Comparison of ENCODE assay signal across 1 cellular context in the genomic region with DNA sequence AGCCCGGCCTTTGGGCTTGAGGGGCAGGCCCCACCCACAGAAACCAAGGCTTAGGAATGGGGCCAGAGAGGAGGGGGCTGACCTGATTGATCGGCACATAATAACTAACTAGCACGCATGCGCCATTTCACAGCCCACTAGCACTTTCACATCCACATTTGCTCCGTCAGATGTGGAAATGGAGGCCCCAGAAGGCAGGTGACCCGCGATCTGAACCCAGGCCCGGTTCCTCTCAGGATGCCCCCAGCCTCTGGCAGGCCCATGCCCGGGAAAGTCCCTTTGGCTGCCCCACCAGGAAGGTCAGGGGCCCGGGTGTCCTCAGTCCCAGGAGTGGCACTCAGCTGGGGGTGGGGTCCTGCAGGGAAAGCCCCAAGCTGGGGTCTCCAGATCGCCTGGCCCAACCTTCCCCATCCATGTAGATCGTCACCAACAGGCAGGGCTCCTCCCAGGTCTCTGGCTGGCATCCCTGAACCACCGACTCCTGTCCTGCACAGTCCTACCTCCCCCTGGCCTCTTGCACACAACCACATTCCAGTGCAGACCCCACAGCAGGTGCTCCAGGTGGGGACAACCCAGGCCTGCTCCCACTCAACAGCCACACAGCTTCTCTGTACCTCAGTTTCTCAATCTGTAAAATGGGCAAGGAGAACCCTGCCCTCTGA.
TF ChIP-seq lines count a peak whose summit lies in the region.

No MANE protein-coding gene starts in this region.

TF ChIP-seq in GM12878, 131 proteins besides CTCF, POLR2A, EP300 and RAD21 (continued from another document and continues in another):
- TF ChIP-seq, protein P1, sequence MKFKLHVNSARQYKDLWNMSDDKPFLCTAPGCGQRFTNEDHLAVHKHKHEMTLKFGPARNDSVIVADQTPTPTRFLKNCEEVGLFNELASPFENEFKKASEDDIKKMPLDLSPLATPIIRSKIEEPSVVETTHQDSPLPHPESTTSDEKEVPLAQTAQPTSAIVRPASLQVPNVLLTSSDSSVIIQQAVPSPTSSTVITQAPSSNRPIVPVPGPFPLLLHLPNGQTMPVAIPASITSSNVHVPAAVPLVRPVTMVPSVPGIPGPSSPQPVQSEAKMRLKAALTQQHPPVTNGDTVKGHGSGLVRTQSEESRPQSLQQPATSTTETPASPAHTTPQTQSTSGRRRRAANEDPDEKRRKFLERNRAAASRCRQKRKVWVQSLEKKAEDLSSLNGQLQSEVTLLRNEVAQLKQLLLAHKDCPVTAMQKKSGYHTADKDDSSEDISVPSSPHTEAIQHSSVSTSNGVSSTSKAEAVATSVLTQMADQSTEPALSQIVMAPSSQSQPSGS (IDR thresholded peaks at IDR 0.05; ENCODE audit: low read length) = no peak
- TF ChIP-seq HDAC2 (IDR thresholded peaks at IDR 0.05) (no peak), BRCA1 (IDR thresholded peaks at IDR 0.05; ENCODE audit: low read depth, low read length) (no peak), EZH2 (IDR thresholded peaks at IDR 0.05; ENCODE audit: borderline replicate concordance, control insufficient read depth, low read depth, low read length) (no peak), NRF1 (conservative IDR thresholded peaks at IDR 0.05; ENCODE audit: low read depth, low read length) (no peak), TCF12 (IDR thresholded peaks at IDR 0.05; ENCODE audit: low read depth, low read length) (peak; percentile 91), SUZ12 (IDR thresholded peaks at IDR 0.05; ENCODE audit: unreplicated experiment) (no peak), CBFB (IDR thresholded peaks at IDR 0.05; ENCODE audit: low read depth) (peak; percentile 60; the same call in 1 of the 2 replicates), E2F4 (IDR thresholded peaks at IDR 0.05; ENCODE audit: low read depth, low read length) (no peak), EED (IDR thresholded peaks at IDR 0.05; ENCODE audit: low read depth) (peak; percentile 91), POLR2AphosphoS5 (IDR thresholded peaks at IDR 0.05; ENCODE audit: low read length) (no peak), RBBP5 (conservative IDR thresholded peaks at IDR 0.05) (no peak), MTA2 (IDR thresholded peaks at IDR 0.05; ENCODE audit: low read depth) (peak; percentile 82), YBX1 (IDR thresholded peaks at IDR 0.05) (no peak), SIN3A (IDR thresholded peaks at IDR 0.05; ENCODE audit: low read depth, low read length) (no peak), RFX5 (IDR thresholded peaks at IDR 0.05; ENCODE audit: low read depth, low read length) (no peak), WRNIP1 (IDR thresholded peaks at IDR 0.05; ENCODE audit: borderline replicate concordance, low read depth, low read length) (no peak), ASH2L (IDR thresholded peaks at IDR 0.05; ENCODE audit: borderline replicate concordance, low read depth) (no peak), NFIC (IDR thresholded peaks at IDR 0.05; ENCODE audit: low read depth, low read length) (0 out of 2 replicates have a peak, but pooled peaks have one; percentile 58), HCFC1 (IDR thresholded peaks at IDR 0.05; ENCODE audit: low read length) (peak; percentile 21; the same call in 1 of the 2 replicates), SMAD5 (IDR thresholded peaks at IDR 0.05; ENCODE audit: low read depth) (no peak), RUNX3 (IDR thresholded peaks at IDR 0.05; ENCODE audit: low read length) (peak; percentile 78), SMC3 (IDR thresholded peaks at IDR 0.05; ENCODE audit: borderline replicate concordance, low read length) (no peak), MYC (IDR thresholded peaks at IDR 0.05; ENCODE audit: insufficient read depth, insufficient read length, insufficient replicate concordance, low read length, severe bottlenecking) (no peak), ZNF207 (IDR thresholded peaks at IDR 0.05; ENCODE audit: borderline replicate concordance) (no peak), KAT2A (conservative IDR thresholded peaks at IDR 0.05; ENCODE audit: control insufficient read depth, low read depth, low read length) (no peak), ZNF622 (IDR thresholded peaks at IDR 0.05) (no peak), MEF2A (IDR thresholded peaks at IDR 0.05; ENCODE audit: insufficient read depth, low read depth, low read length) (no peak), YY1 (IDR thresholded peaks at IDR 0.05; ENCODE audit: low read depth, low read length) (peak; percentile 90), IKZF1 (conservative IDR thresholded peaks at IDR 0.05) (peak; percentile 98), BCLAF1 (IDR thresholded peaks at IDR 0.05) (no peak), SUPT20H (IDR thresholded peaks at IDR 0.05; ENCODE audit: borderline replicate concordance, control insufficient read depth, low read depth, low read length) (no peak), RB1 (IDR thresholded peaks at IDR 0.05; ENCODE audit: borderline replicate concordance) (no peak), HDAC6 (IDR thresholded peaks at IDR 0.05; ENCODE audit: unreplicated experiment) (no peak), HDGF (IDR thresholded peaks at IDR 0.05) (no peak; the same call in 1 of the 2 replicates), SP1 (IDR thresholded peaks at IDR 0.05; ENCODE audit: low read depth, low read length) (peak; percentile 70), STAT1 (conservative IDR thresholded peaks at IDR 0.05) (0 out of 2 replicates have a peak, but pooled peaks have one; percentile 27), CHD4 (IDR thresholded peaks at IDR 0.05) (no peak), IKZF2 (IDR thresholded peaks at IDR 0.05) (peak; percentile 90 to 94), PBX3 (IDR thresholded peaks at IDR 0.05; ENCODE audit: insufficient replicate concordance, low read depth, low read length) (peak; percentile 79), SMAD1 (IDR thresholded peaks at IDR 0.05; ENCODE audit: low read depth, partially characterized antibody) (no peak), PAX8 (IDR thresholded peaks at IDR 0.05) (no peak)
- TF ChIP-seq, protein P2, sequence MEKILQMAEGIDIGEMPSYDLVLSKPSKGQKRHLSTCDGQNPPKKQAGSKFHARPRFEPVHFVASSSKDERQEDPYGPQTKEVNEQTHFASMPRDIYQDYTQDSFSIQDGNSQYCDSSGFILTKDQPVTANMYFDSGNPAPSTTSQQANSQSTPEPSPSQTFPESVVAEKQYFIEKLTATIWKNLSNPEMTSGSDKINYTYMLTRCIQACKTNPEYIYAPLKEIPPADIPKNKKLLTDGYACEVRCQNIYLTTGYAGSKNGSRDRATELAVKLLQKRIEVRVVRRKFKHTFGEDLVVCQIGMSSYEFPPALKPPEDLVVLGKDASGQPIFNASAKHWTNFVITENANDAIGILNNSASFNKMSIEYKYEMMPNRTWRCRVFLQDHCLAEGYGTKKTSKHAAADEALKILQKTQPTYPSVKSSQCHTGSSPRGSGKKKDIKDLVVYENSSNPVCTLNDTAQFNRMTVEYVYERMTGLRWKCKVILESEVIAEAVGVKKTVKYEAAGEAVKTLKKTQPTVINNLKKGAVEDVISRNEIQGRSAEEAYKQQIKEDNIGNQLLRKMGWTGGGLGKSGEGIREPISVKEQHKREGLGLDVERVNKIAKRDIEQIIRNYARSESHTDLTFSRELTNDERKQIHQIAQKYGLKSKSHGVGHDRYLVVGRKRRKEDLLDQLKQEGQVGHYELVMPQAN (conservative IDR thresholded peaks at IDR 0.05) = peak; percentile 36; the same call in 1 of the 2 replicates
- TF ChIP-seq, protein P3, sequence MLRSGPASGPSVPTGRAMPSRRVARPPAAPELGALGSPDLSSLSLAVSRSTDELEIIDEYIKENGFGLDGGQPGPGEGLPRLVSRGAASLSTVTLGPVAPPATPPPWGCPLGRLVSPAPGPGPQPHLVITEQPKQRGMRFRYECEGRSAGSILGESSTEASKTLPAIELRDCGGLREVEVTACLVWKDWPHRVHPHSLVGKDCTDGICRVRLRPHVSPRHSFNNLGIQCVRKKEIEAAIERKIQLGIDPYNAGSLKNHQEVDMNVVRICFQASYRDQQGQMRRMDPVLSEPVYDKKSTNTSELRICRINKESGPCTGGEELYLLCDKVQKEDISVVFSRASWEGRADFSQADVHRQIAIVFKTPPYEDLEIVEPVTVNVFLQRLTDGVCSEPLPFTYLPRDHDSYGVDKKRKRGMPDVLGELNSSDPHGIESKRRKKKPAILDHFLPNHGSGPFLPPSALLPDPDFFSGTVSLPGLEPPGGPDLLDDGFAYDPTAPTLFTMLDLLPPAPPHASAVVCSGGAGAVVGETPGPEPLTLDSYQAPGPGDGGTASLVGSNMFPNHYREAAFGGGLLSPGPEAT (IDR thresholded peaks at IDR 0.05; ENCODE audit: low read depth) = peak; percentile 95
- TF ChIP-seq, protein P4, sequence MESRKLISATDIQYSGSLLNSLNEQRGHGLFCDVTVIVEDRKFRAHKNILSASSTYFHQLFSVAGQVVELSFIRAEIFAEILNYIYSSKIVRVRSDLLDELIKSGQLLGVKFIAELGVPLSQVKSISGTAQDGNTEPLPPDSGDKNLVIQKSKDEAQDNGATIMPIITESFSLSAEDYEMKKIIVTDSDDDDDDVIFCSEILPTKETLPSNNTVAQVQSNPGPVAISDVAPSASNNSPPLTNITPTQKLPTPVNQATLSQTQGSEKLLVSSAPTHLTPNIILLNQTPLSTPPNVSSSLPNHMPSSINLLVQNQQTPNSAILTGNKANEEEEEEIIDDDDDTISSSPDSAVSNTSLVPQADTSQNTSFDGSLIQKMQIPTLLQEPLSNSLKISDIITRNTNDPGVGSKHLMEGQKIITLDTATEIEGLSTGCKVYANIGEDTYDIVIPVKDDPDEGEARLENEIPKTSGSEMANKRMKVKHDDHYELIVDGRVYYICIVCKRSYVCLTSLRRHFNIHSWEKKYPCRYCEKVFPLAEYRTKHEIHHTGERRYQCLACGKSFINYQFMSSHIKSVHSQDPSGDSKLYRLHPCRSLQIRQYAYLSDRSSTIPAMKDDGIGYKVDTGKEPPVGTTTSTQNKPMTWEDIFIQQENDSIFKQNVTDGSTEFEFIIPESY (IDR thresholded peaks at IDR 0.05) = no peak
- TF ChIP-seq, protein P5, sequence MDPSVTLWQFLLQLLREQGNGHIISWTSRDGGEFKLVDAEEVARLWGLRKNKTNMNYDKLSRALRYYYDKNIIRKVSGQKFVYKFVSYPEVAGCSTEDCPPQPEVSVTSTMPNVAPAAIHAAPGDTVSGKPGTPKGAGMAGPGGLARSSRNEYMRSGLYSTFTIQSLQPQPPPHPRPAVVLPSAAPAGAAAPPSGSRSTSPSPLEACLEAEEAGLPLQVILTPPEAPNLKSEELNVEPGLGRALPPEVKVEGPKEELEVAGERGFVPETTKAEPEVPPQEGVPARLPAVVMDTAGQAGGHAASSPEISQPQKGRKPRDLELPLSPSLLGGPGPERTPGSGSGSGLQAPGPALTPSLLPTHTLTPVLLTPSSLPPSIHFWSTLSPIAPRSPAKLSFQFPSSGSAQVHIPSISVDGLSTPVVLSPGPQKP (IDR thresholded peaks at IDR 0.05; ENCODE audit: low read depth, low read length) = no peak
- TF ChIP-seq, protein P6, sequence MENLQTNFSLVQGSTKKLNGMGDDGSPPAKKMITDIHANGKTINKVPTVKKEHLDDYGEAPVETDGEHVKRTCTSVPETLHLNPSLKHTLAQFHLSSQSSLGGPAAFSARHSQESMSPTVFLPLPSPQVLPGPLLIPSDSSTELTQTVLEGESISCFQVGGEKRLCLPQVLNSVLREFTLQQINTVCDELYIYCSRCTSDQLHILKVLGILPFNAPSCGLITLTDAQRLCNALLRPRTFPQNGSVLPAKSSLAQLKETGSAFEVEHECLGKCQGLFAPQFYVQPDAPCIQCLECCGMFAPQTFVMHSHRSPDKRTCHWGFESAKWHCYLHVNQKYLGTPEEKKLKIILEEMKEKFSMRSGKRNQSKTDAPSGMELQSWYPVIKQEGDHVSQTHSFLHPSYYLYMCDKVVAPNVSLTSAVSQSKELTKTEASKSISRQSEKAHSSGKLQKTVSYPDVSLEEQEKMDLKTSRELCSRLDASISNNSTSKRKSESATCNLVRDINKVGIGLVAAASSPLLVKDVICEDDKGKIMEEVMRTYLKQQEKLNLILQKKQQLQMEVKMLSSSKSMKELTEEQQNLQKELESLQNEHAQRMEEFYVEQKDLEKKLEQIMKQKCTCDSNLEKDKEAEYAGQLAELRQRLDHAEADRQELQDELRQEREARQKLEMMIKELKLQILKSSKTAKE (IDR thresholded peaks at IDR 0.05; ENCODE audit: low read depth, poor library complexity, severe bottlenecking) = peak; percentile 58
- TF ChIP-seq, protein P7, sequence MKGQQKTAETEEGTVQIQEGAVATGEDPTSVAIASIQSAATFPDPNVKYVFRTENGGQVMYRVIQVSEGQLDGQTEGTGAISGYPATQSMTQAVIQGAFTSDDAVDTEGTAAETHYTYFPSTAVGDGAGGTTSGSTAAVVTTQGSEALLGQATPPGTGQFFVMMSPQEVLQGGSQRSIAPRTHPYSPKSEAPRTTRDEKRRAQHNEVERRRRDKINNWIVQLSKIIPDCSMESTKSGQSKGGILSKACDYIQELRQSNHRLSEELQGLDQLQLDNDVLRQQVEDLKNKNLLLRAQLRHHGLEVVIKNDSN (IDR thresholded peaks at IDR 0.05; ENCODE audit: borderline replicate concordance, extremely low read length, insufficient read depth, low read depth, low read length) = peak; percentile 7
